Comparison of ENCODE assay signal across 8 cellular contexts in the genomic region with DNA sequence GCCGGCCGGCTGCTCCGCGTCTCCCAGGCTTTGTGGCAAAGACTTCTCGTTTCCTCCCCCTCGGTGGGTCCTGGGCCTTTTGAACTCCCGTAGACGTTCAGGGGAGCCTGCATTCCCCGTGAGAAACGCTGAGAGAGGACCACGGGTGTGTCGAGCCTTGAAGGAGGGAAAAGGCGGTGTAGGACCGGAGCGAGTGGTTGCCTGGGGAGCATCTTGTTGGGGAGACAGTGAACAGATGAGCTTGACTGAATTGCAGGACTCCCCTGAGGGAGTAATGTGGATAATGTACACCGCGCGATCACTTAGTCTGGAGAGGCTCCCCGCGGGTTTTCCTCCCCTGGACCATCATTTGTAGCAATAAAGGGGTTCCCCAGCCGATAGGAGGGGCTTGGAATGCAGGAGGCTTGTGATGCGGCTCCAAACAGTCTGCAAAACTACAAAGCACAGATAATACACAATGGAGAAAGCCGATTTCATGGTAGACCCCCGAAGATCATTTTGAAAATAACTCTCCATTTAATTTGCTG. TPM values are rescaled to one million over a fixed set of nuclear protein-coding genes. Genes with fewer than 3 reads are reported as not detected.
DNase-seq lines count a peak whose midpoint lies in the region; ATAC-seq and TF ChIP-seq lines count a peak whose summit lies in the region.

No MANE protein-coding gene starts in this region.

- intact Hi-C loops in ascending aorta (cut with DNase I) (loop anchor here (2.0 to 5.0 kb wide), 5 partner anchors 152 to 1461 kb away; partner anchors contain the start of genes CCT7, RAB11FIP5, SFXN5 and TPRKB), left colon (cut with DNase I, micrococcal nuclease) (no loop called here)

- WGBS in thymus = under 1% methylated on average over 24 of the region's 24 CpGs

- no peaks in the 10 kb centered on the region for H3K27me3 ChIP-seq in ascending aorta
- H3K27me3 ChIP-seq in thymus (ENCODE audit: control insufficient read depth, insufficient read depth) = peaks cover 2% of the 10 kb centered on the region

- TF ChIP-seq CTCF in AG10803 (conservative IDR thresholded peaks at IDR 0.05; ENCODE audit: low read length) = no peak; the same call in 1 of the 2 replicates
- no peak for TF ChIP-seq CTCF in ascending aorta (IDR thresholded peaks at IDR 0.05)

- H3K9me3 ChIP-seq in ascending aorta (no peaks in the 10 kb centered on the region), thymus (ENCODE audit: control insufficient read depth) (no peaks in the 10 kb centered on the region)

- DNase-seq in AG10803 (ENCODE audit: low read depth) (no peak), ascending aorta (ENCODE audit: low spot score in 2 of 2) (no peak), left colon (no peak)

- H3K27ac ChIP-seq in ascending aorta (peak overlapping the region; percentile 80 to 86), thymus (ENCODE audit: low read depth) (peak overlapping the region; percentile 94)

- ATAC-seq in GM19035 (IDR thresholded peaks at IDR 0.05; ENCODE audit: unreplicated experiment) = peak; percentile 20
- ATAC-seq in HG03439 (IDR thresholded peaks at IDR 0.05; ENCODE audit: unreplicated experiment) = peak; percentile 25
- peak; percentile 3 for ATAC-seq in left colon
- no peak for ATAC-seq in GM19463 (IDR thresholded peaks at IDR 0.05; ENCODE audit: unreplicated experiment)
- no peak for ATAC-seq in GM21529 (IDR thresholded peaks at IDR 0.05; ENCODE audit: unreplicated experiment)

- H3K4me3 ChIP-seq in AG10803 (ENCODE audit: low read length) = peak overlapping the region; percentile 95
- peak overlapping the region; percentile 69 to 86 for H3K4me3 ChIP-seq in ascending aorta
- peak overlapping the region; percentile 86 for H3K4me3 ChIP-seq in thymus (ENCODE audit: low read length)

- H3K36me3 ChIP-seq in ascending aorta (no peaks in the 10 kb centered on the region), thymus (ENCODE audit: control insufficient read depth, insufficient read depth) (no peaks in the 10 kb centered on the region)

- H3K4me1 ChIP-seq in ascending aorta = peaks cover 0 to 8% of the 10 kb centered on the region in 2 donors
- peaks cover 15% of the 10 kb centered on the region for H3K4me1 ChIP-seq in thymus (ENCODE audit: control insufficient read depth, insufficient read depth, low read length)

RNA-seq across cellular contexts. Expression of gene ALMS1, which starts 0.8 kb away (rescaled TPM):
- 12.8 TPM for total RNA-seq in ascending aorta
- 10 to 100 TPM; 11.2 to 14.8 TPM for total RNA-seq in left colon
- 8.4 TPM for polyA plus RNA-seq in thymus

Comparison
In these comparisons a context has a peak if more than half of its experiments do, and no peak if none do; other contexts are left out.
1. ATAC-seq: peak in GM19035 (single experiment), HG03439 (single experiment) and left colon (single experiment); none in GM19463 (single experiment) and GM21529 (single experiment).
2. Peak in every context shown above with its lines, with median percentiles within 50 percentile points of each other: H3K4me3 ChIP-seq.